Comparison of ENCODE assay signal across 19 cellular contexts in genomic region chr2:26811261-26811660, GRCh38. TPM values are rescaled to one million over a fixed set of nuclear protein-coding genes. Genes with fewer than 3 reads are reported as not detected.
DNase-seq lines count a peak whose midpoint lies in the region; ATAC-seq and TF ChIP-seq lines count a peak whose summit lies in the region.
"Had no signal": no experiment of that assay in that cellular context is flagged by ENCODE, and none has a peak within 500 bp of the region (broad histone marks: within the 10 kb centered on the region; RNA-seq: fewer than 3 reads in every experiment).

No MANE protein-coding gene starts in this region.

- peaks cover 51% of the 10 kb centered on the region for H3K4me1 Mint-ChIP-seq in CD4-positive, alpha-beta T cell (ENCODE audit: low read depth)
- peaks cover 59% of the 10 kb centered on the region for H3K4me1 Mint-ChIP-seq in neural progenitor cell
- H3K4me1 Mint-ChIP-seq in activated CD4-positive, alpha-beta T cell treated with anti-CD3 and anti-CD28 coated beads, Interleukin-2, amount 10 ng/mL, durations not matched to agents 24 days and 14 days, result peaks cover 6% of the 10 kb centered on the region
- H3K4me1 Mint-ChIP-seq in activated naive CD4-positive, alpha-beta T cell treated with anti-CD3 and anti-CD28 coated beads, Interleukin-2, amount 10 ng/mL, durations not matched to agents 7 days and 5 days, result peaks cover 11% of the 10 kb centered on the region

- H3K9me3 Mint-ChIP-seq in CD4-positive, alpha-beta T cell, result no peaks in the 10 kb centered on the region
- peaks cover 9% of the 10 kb centered on the region for H3K9me3 Mint-ChIP-seq in neural progenitor cell
- H3K9me3 Mint-ChIP-seq in activated CD4-positive, alpha-beta T cell treated with anti-CD3 and anti-CD28 coated beads, Interleukin-2, amount 10 ng/mL, durations not matched to agents 24 days and 14 days, result no peaks in the 10 kb centered on the region
- H3K9me3 Mint-ChIP-seq in activated naive CD4-positive, alpha-beta T cell treated with anti-CD3 and anti-CD28 coated beads, Interleukin-2, amount 10 ng/mL, durations not matched to agents 7 days and 5 days, result no peaks in the 10 kb centered on the region
- H3K9me3 Mint-ChIP-seq: CD8-positive, alpha-beta T cell had no signal

- no peak overlapping the region for H3K27ac Mint-ChIP-seq in CD4-positive, alpha-beta T cell
- H3K27ac Mint-ChIP-seq in neural progenitor cell, result peak overlapping the region; percentile 82
- H3K27ac Mint-ChIP-seq in activated CD4-positive, alpha-beta T cell treated with anti-CD3 and anti-CD28 coated beads, Interleukin-2, amount 10 ng/mL, durations not matched to agents 24 days and 14 days, result no peak overlapping the region
- H3K27ac Mint-ChIP-seq in activated naive CD4-positive, alpha-beta T cell treated with anti-CD3 and anti-CD28 coated beads, Interleukin-2, amount 10 ng/mL, durations not matched to agents 7 days and 5 days, result no peak overlapping the region
- H3K27ac Mint-ChIP-seq: CD14-positive monocyte; CD8-positive, alpha-beta T cell; HFFc6 had no signal

- no peak overlapping the region for H3K27ac ChIP-seq in CD4-positive, alpha-beta T cell (ENCODE audit: low read depth, low read length)
- H3K27ac ChIP-seq in ectodermal cell (ENCODE audit: insufficient read depth, low read depth, low read length, poor library complexity, severe bottlenecking), result peak overlapping the region; percentile 41
- no peak overlapping the region for H3K27ac ChIP-seq in neural progenitor cell
- H3K27ac ChIP-seq in aorta (ENCODE audit: low read depth in 1 of 2, low read length in 2 of 2), result no peak overlapping the region

- H3K4me1 ChIP-seq in ectodermal cell (ENCODE audit: control insufficient read depth, insufficient read depth, low read length) (peaks cover 38% of the 10 kb centered on the region), neural progenitor cell (peaks cover 23% of the 10 kb centered on the region), aorta (ENCODE audit: control insufficient read depth in 1 of 2, insufficient read depth in 2 of 2, low read length in 2 of 2) (no peaks in the 10 kb centered on the region)

- H3K27me3 Mint-ChIP-seq in CD4-positive, alpha-beta T cell, result peaks cover 9% of the 10 kb centered on the region
- peaks cover 7% of the 10 kb centered on the region for H3K27me3 Mint-ChIP-seq in neural progenitor cell (ENCODE audit: insufficient read depth, low read depth)
- peaks cover 8% of the 10 kb centered on the region for H3K27me3 Mint-ChIP-seq in activated CD4-positive, alpha-beta T cell treated with anti-CD3 and anti-CD28 coated beads, Interleukin-2, amount 10 ng/mL, durations not matched to agents 24 days and 14 days
- peaks cover 14% of the 10 kb centered on the region for H3K27me3 Mint-ChIP-seq in activated naive CD4-positive, alpha-beta T cell treated with anti-CD3 and anti-CD28 coated beads, Interleukin-2, amount 10 ng/mL, durations not matched to agents 7 days and 5 days

- H3F3A ChIP-seq in neural progenitor cell (ENCODE audit: low read depth), result no peaks in the 10 kb centered on the region

- no peaks in the 10 kb centered on the region for H3K27me3 ChIP-seq in CD4-positive, alpha-beta T cell (ENCODE audit: control insufficient read depth, insufficient read depth, low read length)
- H3K27me3 ChIP-seq in ectodermal cell (ENCODE audit: control insufficient read depth, insufficient read depth, low read length, poor library complexity, severe bottlenecking) (no peaks in the 10 kb centered on the region), neural progenitor cell (no peaks in the 10 kb centered on the region), aorta (ENCODE audit: control insufficient read depth in 1 of 2, insufficient read depth in 2 of 2, low read length in 1 of 2) (no peaks in the 10 kb centered on the region)

- no peak for DNase-seq in CD4-positive, alpha-beta T cell
- DNase-seq in neural progenitor cell (ENCODE audit: low spot score) (no peak), aorta (no peak), NCI-H526 treated with DMSO at 0.1 percent for 48 hours (lab: John Stamatoyannopoulos, UW) (no peak)
- no peak for DNase-seq in activated CD4-positive, alpha-beta T cell treated with anti-CD3 and anti-CD28 coated beads, Interleukin-2, amount 10 ng/mL, durations not matched to agents 24 days and 14 days
- no peak for DNase-seq in activated naive CD4-positive, alpha-beta T cell treated with anti-CD3 and anti-CD28 coated beads, Interleukin-2, amount 10 ng/mL, durations not matched to agents 7 days and 5 days
- DNase-seq: ACHN; Calu3; CD8-positive, alpha-beta T cell; DMS79 treated with DMSO at 0.1 percent for 48 hours; GF-D8; GOT3; H7; HFFc6; IMR-90 had no signal

- no peak overlapping the region for H2AFZ ChIP-seq in neural progenitor cell (replicated peaks)

- no peak overlapping the region for H3K4me3 ChIP-seq in ectodermal cell (ENCODE audit: insufficient read depth, low read depth, low read length)
- no peak overlapping the region for H3K4me3 ChIP-seq in neural progenitor cell
- H3K4me3 ChIP-seq in aorta (ENCODE audit: low read length in 2 of 2), result no peak overlapping the region

- POLR2A ChIA-PET in CD4-positive, alpha-beta T cell (lab: Charles Lee), result no interaction called here

- peak overlapping the region; percentile 55 for H3K4me2 ChIP-seq in neural progenitor cell

- CTCF ChIA-PET in CD4-positive, alpha-beta T cell (lab: Charles Lee), result no interaction called here
- CTCF ChIA-PET in activated naive CD4-positive, alpha-beta T cell treated with anti-CD3 and anti-CD28 coated beads, Interleukin-2, amount 10 ng/mL, durations not matched to agents 7 days and 5 days (lab: Charles Lee), result no interaction called here

- H3K9me3 ChIP-seq in CD4-positive, alpha-beta T cell (ENCODE audit: control insufficient read depth, low read length), result no peaks in the 10 kb centered on the region
- no peaks in the 10 kb centered on the region for H3K9me3 ChIP-seq in ectodermal cell (ENCODE audit: control insufficient read depth, low read length)
- H3K9me3 ChIP-seq in neural progenitor cell (ENCODE audit: low read depth), result no peaks in the 10 kb centered on the region
- no peaks in the 10 kb centered on the region for H3K9me3 ChIP-seq in aorta (ENCODE audit: control insufficient read depth, low read length)

- H3K9ac ChIP-seq in neural progenitor cell, result no peak overlapping the region

- intact Hi-C loops in CD4-positive, alpha-beta T cell (cut with DNase I, micrococcal nuclease), result no loop called here
- intact Hi-C loops in aorta (cut with DNase I), result no loop called here
- intact Hi-C loops in activated CD4-positive, alpha-beta T cell treated with anti-CD3 and anti-CD28 coated beads, Interleukin-2, amount 10 ng/mL, durations not matched to agents 24 days and 14 days (cut with micrococcal nuclease), result no loop called here

- H3K79me2 ChIP-seq in neural progenitor cell (ENCODE audit: low read depth), result no peaks in the 10 kb centered on the region

- H4K20me1 ChIP-seq in neural progenitor cell (ENCODE audit: low read depth), result no peaks in the 10 kb centered on the region

- peak overlapping the region; percentile 2 for H3K4me3 Mint-ChIP-seq in CD4-positive, alpha-beta T cell
- peak overlapping the region; percentile 33 for H3K4me3 Mint-ChIP-seq in neural progenitor cell
- no peak overlapping the region for H3K4me3 Mint-ChIP-seq in activated CD4-positive, alpha-beta T cell treated with anti-CD3 and anti-CD28 coated beads, Interleukin-2, amount 10 ng/mL, durations not matched to agents 24 days and 14 days
- H3K4me3 Mint-ChIP-seq in activated naive CD4-positive, alpha-beta T cell treated with anti-CD3 and anti-CD28 coated beads, Interleukin-2, amount 10 ng/mL, durations not matched to agents 7 days and 5 days, result no peak overlapping the region
- H3K4me3 Mint-ChIP-seq: CD14-positive monocyte; CD8-positive, alpha-beta T cell; HFFc6 had no signal

- no peaks in the 10 kb centered on the region for H3K36me3 Mint-ChIP-seq in CD4-positive, alpha-beta T cell (ENCODE audit: low read depth)
- peaks cover 4% of the 10 kb centered on the region for H3K36me3 Mint-ChIP-seq in neural progenitor cell
- H3K36me3 Mint-ChIP-seq in activated CD4-positive, alpha-beta T cell treated with anti-CD3 and anti-CD28 coated beads, Interleukin-2, amount 10 ng/mL, durations not matched to agents 24 days and 14 days (ENCODE audit: low read depth), result no peaks in the 10 kb centered on the region
- no peaks in the 10 kb centered on the region for H3K36me3 Mint-ChIP-seq in activated naive CD4-positive, alpha-beta T cell treated with anti-CD3 and anti-CD28 coated beads, Interleukin-2, amount 10 ng/mL, durations not matched to agents 7 days and 5 days
- H3K36me3 Mint-ChIP-seq: CD14-positive monocyte; CD8-positive, alpha-beta T cell had no signal

- ATAC-seq in CD4-positive, alpha-beta T cell (ENCODE audit: poor library complexity), result no peak
- ATAC-seq in aorta (ENCODE audit: low FRiP score), result no peak
- ATAC-seq: CD8-positive, alpha-beta T cell; HCT116 had no signal

- WGBS in ectodermal cell, 2 experiments, result 66 to 70% methylated on average over 8 of the region's 8 CpGs
- WGBS in aorta, 2 donors, result 57 to 67% methylated on average over 8 of the region's 8 CpGs

- TF ChIP-seq CTCF in CD4-positive, alpha-beta T cell (IDR thresholded peaks at IDR 0.05), result no peak
- no peak for TF ChIP-seq CTCF in neural progenitor cell (IDR thresholded peaks at IDR 0.05)

- no peaks in the 10 kb centered on the region for H3K36me3 ChIP-seq in ectodermal cell (ENCODE audit: control insufficient read depth, insufficient read depth, low read length)
- no peaks in the 10 kb centered on the region for H3K36me3 ChIP-seq in neural progenitor cell
- no peaks in the 10 kb centered on the region for H3K36me3 ChIP-seq in aorta (ENCODE audit: control insufficient read depth in 1 of 2, insufficient read depth in 2 of 2, low read length in 1 of 2)

RNA-seq across cellular contexts. Expression of gene CENPA, which starts 25.4 kb away (rescaled TPM):
- 1 to 10 TPM; 1.0 to 1.1 TPM for total RNA-seq in CD4-positive, alpha-beta T cell
- 54.4 TPM for polyA plus RNA-seq in ectodermal cell (2013, experiment 1 of 4)
- 40.0 TPM for polyA plus RNA-seq in ectodermal cell (2013, experiment 2 of 4)
- 44.8 TPM for polyA plus RNA-seq in ectodermal cell (2013, experiment 3 of 4)
- 42.5 TPM for polyA plus RNA-seq in ectodermal cell (2013, experiment 4 of 4)
- total RNA-seq in neural progenitor cell (ENCODE audit: low replicate concordance) (42.8 and 55.0 TPM in 2 replicates), aorta (1 to 10 TPM in 1 of 2 donors, under 1 TPM in 1; 0.23 to 1.2 TPM)
- polyA plus RNA-seq in aorta, result not detected
- total RNA-seq in activated CD4-positive, alpha-beta T cell treated with anti-CD3 and anti-CD28 coated beads, Interleukin-2, amount 10 ng/mL, durations not matched to agents 24 days and 14 days, result 21.8 and 23.6 TPM in 2 replicates
- polyA plus RNA-seq: CD14-positive monocyte had no signal

RNA-seq across cellular contexts. Expression of gene DPYSL5, which starts 36.7 kb away (rescaled TPM):
- not detected for total RNA-seq in CD4-positive, alpha-beta T cell
- 140 TPM for polyA plus RNA-seq in ectodermal cell (2013, experiment 1 of 4)
- polyA plus RNA-seq in ectodermal cell (2013, experiment 2 of 4), result 172 TPM
- 102 TPM for polyA plus RNA-seq in ectodermal cell (2013, experiment 3 of 4)
- polyA plus RNA-seq in ectodermal cell (2013, experiment 4 of 4), result 109 TPM
- total RNA-seq in neural progenitor cell (ENCODE audit: low replicate concordance) (46.3 and 93.5 TPM in 2 replicates), aorta (not detected)
- polyA plus RNA-seq in aorta, result not detected
- total RNA-seq in activated CD4-positive, alpha-beta T cell treated with anti-CD3 and anti-CD28 coated beads, Interleukin-2, amount 10 ng/mL, durations not matched to agents 24 days and 14 days, result not detected in 2 replicates
- total RNA-seq: Calu3; CD8-positive, alpha-beta T cell; HFFc6; IMR-90 had no signal
- polyA plus RNA-seq: BJ, CD14-positive monocyte, IMR-90 had no signal

RNA-seq across cellular contexts. Expression of gene SLC35F6, which starts 47.2 kb away (rescaled TPM):
- total RNA-seq in CD4-positive, alpha-beta T cell, result 10 to 100 TPM; 32.0 to 34.2 TPM
- 19.2 TPM for polyA plus RNA-seq in ectodermal cell (2013, experiment 1 of 4)
- polyA plus RNA-seq in ectodermal cell (2013, experiment 2 of 4), result 22.6 TPM
- 12.0 TPM for polyA plus RNA-seq in ectodermal cell (2013, experiment 3 of 4)
- 12.4 TPM for polyA plus RNA-seq in ectodermal cell (2013, experiment 4 of 4)
- 5.6 and 11.6 TPM in 2 replicates for total RNA-seq in neural progenitor cell (ENCODE audit: low replicate concordance)
- total RNA-seq in aorta, result 10 to 100 TPM; 33.2 to 34.6 TPM
- polyA plus RNA-seq in aorta, result 1 to 10 TPM; 9.6 to 10.0 TPM
- total RNA-seq in activated CD4-positive, alpha-beta T cell treated with anti-CD3 and anti-CD28 coated beads, Interleukin-2, amount 10 ng/mL, durations not matched to agents 24 days and 14 days, result 10.5 and 11.5 TPM in 2 replicates

Comparison
In these comparisons a context has a peak if more than half of its experiments do, and no peak if none do; other contexts are left out.
1. H3K4me3 Mint-ChIP-seq: peak in CD4-positive, alpha-beta T cell (single experiment) and neural progenitor cell (single experiment); none in activated CD4-positive, alpha-beta T cell treated with anti-CD3 and anti-CD28 coated beads, Interleukin-2, amount 10 ng/mL, durations not matched to agents 24 days and 14 days (single experiment) and activated naive CD4-positive, alpha-beta T cell treated with anti-CD3 and anti-CD28 coated beads, Interleukin-2, amount 10 ng/mL, durations not matched to agents 7 days and 5 days (single experiment).
2. RNA of gene CENPA, which starts 25.4 kb away (total RNA-seq): 42.8 to 55.0 TPM in neural progenitor cell and 21.8 to 23.6 TPM in activated CD4-positive, alpha-beta T cell treated with anti-CD3 and anti-CD28 coated beads, Interleukin-2, amount 10 ng/mL, durations not matched to agents 24 days and 14 days; 0.23 to 1.2 TPM in aorta and 1.0 to 1.1 TPM in CD4-positive, alpha-beta T cell; every median in the first group is over 10 times any median in the second.
3. RNA of gene DPYSL5, which starts 36.7 kb away (total RNA-seq): 46.3 to 93.5 TPM in neural progenitor cell; not detected in activated CD4-positive, alpha-beta T cell treated with anti-CD3 and anti-CD28 coated beads, Interleukin-2, amount 10 ng/mL, durations not matched to agents 24 days and 14 days, not detected in CD4-positive, alpha-beta T cell and not detected in aorta; every median in the first group is over 10 times any median in the second.